1 cellular context compared by ENCODE assay signal in genomic region chr11:6682936-6683861, GRCh38.
A peak's percentile ranks its signal among the peaks of the same experiment; 100 is the strongest.
TF ChIP-seq lines count a peak whose summit lies in the region.

Gene MRPL17, minus strand, starts transcription at chr11:6683340. Its CDS starts 44 bp downstream, at chr11:6683296.

TF ChIP-seq in GM12878, 131 proteins besides CTCF, POLR2A, EP300 and RAD21 (continued from another document and continues in another):
- TF ChIP-seq PRDM15 (CRISPR knock-in tag; IDR thresholded peaks at IDR 0.05) = no peak
- peak; percentile 78 for TF ChIP-seq YY1 (IDR thresholded peaks at IDR 0.05; ENCODE audit: low read depth, low read length)
- TF ChIP-seq FOXK2 (IDR thresholded peaks at IDR 0.05) = peak; percentile 78
- TF ChIP-seq YBX1 (IDR thresholded peaks at IDR 0.05) = no peak
- no peak for TF ChIP-seq MTA3 (IDR thresholded peaks at IDR 0.05; ENCODE audit: borderline replicate concordance, low read length)
- TF ChIP-seq RB1 (IDR thresholded peaks at IDR 0.05; ENCODE audit: borderline replicate concordance) = peak; percentile 73; the same call in 1 of the 2 replicates
- TF ChIP-seq BHLHE40 (IDR thresholded peaks at IDR 0.05; ENCODE audit: borderline replicate concordance in 1 of 2, low read depth in 2 of 2, low read length in 1 of 2) = peak in 1 of 2 experiments; percentile 54; a peak in 1 of 4 replicates
- TF ChIP-seq MEF2B (IDR thresholded peaks at IDR 0.05; ENCODE audit: partially characterized antibody, poor library complexity, severe bottlenecking) = no peak
- TF ChIP-seq RUNX3 (IDR thresholded peaks at IDR 0.05; ENCODE audit: low read length) = peak; percentile 41
- TF ChIP-seq NR2F1 (conservative IDR thresholded peaks at IDR 0.05) = no peak; the same call in 1 of the 2 replicates
- TF ChIP-seq ASH2L (IDR thresholded peaks at IDR 0.05; ENCODE audit: borderline replicate concordance, low read depth) = no peak
- no peak for TF ChIP-seq ZZZ3 (IDR thresholded peaks at IDR 0.05; ENCODE audit: control insufficient read depth, insufficient read length, low read depth)
- peak; percentile 71; the same call in 1 of the 2 replicates for TF ChIP-seq GATAD2B (conservative IDR thresholded peaks at IDR 0.05; ENCODE audit: low read depth)
- TF ChIP-seq CHD2 (IDR thresholded peaks at IDR 0.05; ENCODE audit: borderline replicate concordance, low read depth, low read length) = 0 out of 2 replicates have a peak, but pooled peaks have one; percentile 54
- peak; percentile 22; the same call in 1 of the 2 replicates for TF ChIP-seq TCF12 (IDR thresholded peaks at IDR 0.05; ENCODE audit: low read depth, low read length)
- TF ChIP-seq SUPT20H (IDR thresholded peaks at IDR 0.05; ENCODE audit: borderline replicate concordance, control insufficient read depth, low read depth, low read length) = no peak
- no peak for TF ChIP-seq ZNF217 (IDR thresholded peaks at IDR 0.05)
- peak; percentile 99 for TF ChIP-seq IKZF1 (conservative IDR thresholded peaks at IDR 0.05)
- no peak for TF ChIP-seq NFYA (IDR thresholded peaks at IDR 0.05; ENCODE audit: borderline replicate concordance, low read depth, low read length)
- peak; percentile 95 for TF ChIP-seq POLR2AphosphoS5 (IDR thresholded peaks at IDR 0.05; ENCODE audit: low read length)
- TF ChIP-seq NKRF (conservative IDR thresholded peaks at IDR 0.05) = peak; percentile 92
- TF ChIP-seq LARP7 (IDR thresholded peaks at IDR 0.05) = peak; percentile 86
- peak; percentile 64 for TF ChIP-seq TAF1 (IDR thresholded peaks at IDR 0.05; ENCODE audit: borderline replicate concordance, low read depth, low read length)
- peak; percentile 68; the same call in 1 of the 2 replicates for TF ChIP-seq ZBTB40 (IDR thresholded peaks at IDR 0.05; ENCODE audit: borderline replicate concordance)
- TF ChIP-seq BCLAF1 (IDR thresholded peaks at IDR 0.05) = no peak
- peak; percentile 49; the same call in 1 of the 2 replicates for TF ChIP-seq HCFC1 (IDR thresholded peaks at IDR 0.05; ENCODE audit: low read length)
- no peak for TF ChIP-seq RBBP5 (conservative IDR thresholded peaks at IDR 0.05)
- no peak for TF ChIP-seq TARDBP (IDR thresholded peaks at IDR 0.05; ENCODE audit: borderline replicate concordance)
- TF ChIP-seq DPF2 (IDR thresholded peaks at IDR 0.05) = peak; percentile 64
- no peak for TF ChIP-seq KDM1A (IDR thresholded peaks at IDR 0.05; ENCODE audit: borderline replicate concordance)
- TF ChIP-seq RCOR1 (conservative IDR thresholded peaks at IDR 0.05; ENCODE audit: low read depth, low read length) = peak; percentile 92
- TF ChIP-seq RFX5 (IDR thresholded peaks at IDR 0.05; ENCODE audit: low read depth, low read length) = peak; percentile 47; the same call in 1 of the 2 replicates
- TF ChIP-seq ZBTB4 (CRISPR knock-in tag; IDR thresholded peaks at IDR 0.05) = no peak
- 0 out of 2 replicates have a peak, but pooled peaks have one; percentile 63 for TF ChIP-seq ESRRA (IDR thresholded peaks at IDR 0.05; ENCODE audit: low read length)
- TF ChIP-seq ZBTB11 (CRISPR knock-in tag; IDR thresholded peaks at IDR 0.05) = no peak
- no peak for TF ChIP-seq SUZ12 (IDR thresholded peaks at IDR 0.05; ENCODE audit: unreplicated experiment)
